ENCODE assay signal across 1 cellular context in the genomic region with DNA sequence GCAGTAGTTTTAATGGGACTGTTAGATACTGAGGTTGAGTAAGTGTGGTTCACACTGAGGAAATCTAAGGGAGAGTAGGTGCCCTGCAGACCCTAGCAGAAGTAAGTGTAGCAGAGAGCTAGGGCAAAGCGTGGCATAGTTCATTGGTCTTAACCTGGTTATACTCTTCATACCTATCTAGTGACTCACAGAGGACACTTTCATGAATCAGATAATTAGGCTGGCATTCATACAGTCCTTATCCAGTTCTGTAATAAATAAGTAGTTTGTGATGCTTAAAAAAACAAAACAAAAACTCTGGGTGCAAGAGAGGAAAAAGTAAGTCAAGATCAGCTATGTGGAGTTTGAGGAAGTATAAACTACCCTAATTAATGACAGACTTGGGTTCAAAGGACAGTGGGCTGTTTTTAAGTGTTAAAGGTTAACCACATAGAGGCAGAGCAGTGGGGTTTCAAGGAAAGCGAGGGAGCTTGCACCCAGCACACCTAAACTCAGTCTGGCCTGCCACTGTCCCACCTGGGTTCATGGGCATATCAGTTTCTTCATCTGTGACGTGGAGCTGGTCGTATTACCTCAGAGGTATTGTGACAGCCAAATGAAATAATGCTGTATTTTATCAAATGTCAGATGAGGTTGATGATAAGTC.
A peak's percentile ranks its signal among the peaks of the same experiment; 100 is the strongest.
TF ChIP-seq lines count a peak whose summit lies in the region.

No MANE protein-coding gene starts in this region.

TF ChIP-seq in HepG2, 621 proteins besides CTCF, POLR2A, EP300 and RAD21 (continued from another document and continues in another):
- TF ChIP-seq ZBTB3 (CRISPR knock-in tag; IDR thresholded peaks at IDR 0.05; ENCODE audit: borderline replicate concordance, low read depth), result 0 out of 2 replicates have a peak, but pooled peaks have one; percentile 21
- peak; percentile 67; the same call in 1 of the 2 replicates for TF ChIP-seq FOSL1 (CRISPR knock-in tag; IDR thresholded peaks at IDR 0.05; ENCODE audit: borderline replicate concordance)
- TF ChIP-seq ZNF792 (CRISPR knock-in tag; IDR thresholded peaks at IDR 0.05), result peak; percentile 74; the same call in 1 of the 2 replicates
- no peak for TF ChIP-seq GABPA (IDR thresholded peaks at IDR 0.05; ENCODE audit: low read depth, low read length)
- TF ChIP-seq GABPA (CRISPR knock-in tag; IDR thresholded peaks at IDR 0.05; ENCODE audit: low read depth), result 0 out of 2 replicates have a peak, but pooled peaks have one; percentile 34
- TF ChIP-seq, protein P1, sequence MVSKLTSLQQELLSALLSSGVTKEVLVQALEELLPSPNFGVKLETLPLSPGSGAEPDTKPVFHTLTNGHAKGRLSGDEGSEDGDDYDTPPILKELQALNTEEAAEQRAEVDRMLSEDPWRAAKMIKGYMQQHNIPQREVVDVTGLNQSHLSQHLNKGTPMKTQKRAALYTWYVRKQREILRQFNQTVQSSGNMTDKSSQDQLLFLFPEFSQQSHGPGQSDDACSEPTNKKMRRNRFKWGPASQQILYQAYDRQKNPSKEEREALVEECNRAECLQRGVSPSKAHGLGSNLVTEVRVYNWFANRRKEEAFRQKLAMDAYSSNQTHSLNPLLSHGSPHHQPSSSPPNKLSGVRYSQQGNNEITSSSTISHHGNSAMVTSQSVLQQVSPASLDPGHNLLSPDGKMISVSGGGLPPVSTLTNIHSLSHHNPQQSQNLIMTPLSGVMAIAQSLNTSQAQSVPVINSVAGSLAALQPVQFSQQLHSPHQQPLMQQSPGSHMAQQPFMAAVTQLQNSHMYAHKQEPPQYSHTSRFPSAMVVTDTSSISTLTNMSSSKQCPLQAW (CRISPR knock-in tag; IDR thresholded peaks at IDR 0.05), result peak; percentile 44; the same call in 1 of the 2 replicates
- TF ChIP-seq, protein P2, sequence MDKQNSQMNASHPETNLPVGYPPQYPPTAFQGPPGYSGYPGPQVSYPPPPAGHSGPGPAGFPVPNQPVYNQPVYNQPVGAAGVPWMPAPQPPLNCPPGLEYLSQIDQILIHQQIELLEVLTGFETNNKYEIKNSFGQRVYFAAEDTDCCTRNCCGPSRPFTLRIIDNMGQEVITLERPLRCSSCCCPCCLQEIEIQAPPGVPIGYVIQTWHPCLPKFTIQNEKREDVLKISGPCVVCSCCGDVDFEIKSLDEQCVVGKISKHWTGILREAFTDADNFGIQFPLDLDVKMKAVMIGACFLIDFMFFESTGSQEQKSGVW (CRISPR knock-in tag; IDR thresholded peaks at IDR 0.05; ENCODE audit: borderline replicate concordance), result no peak
- TF ChIP-seq ZNF644 (CRISPR knock-in tag; IDR thresholded peaks at IDR 0.05; ENCODE audit: low read depth), result 0 out of 2 replicates have a peak, but pooled peaks have one; percentile 33
- peak; percentile 30 for TF ChIP-seq XRCC5 (optimal IDR thresholded peaks at IDR 0.05; ENCODE audit: low read length)
- TF ChIP-seq FOXP4 (CRISPR knock-in tag; IDR thresholded peaks at IDR 0.05), result peak; percentile 62
- peak; percentile 60; the same call in 1 of the 2 replicates for TF ChIP-seq SOX5 (CRISPR knock-in tag; IDR thresholded peaks at IDR 0.05; ENCODE audit: borderline replicate concordance)
- TF ChIP-seq ISL2 (CRISPR knock-in tag; IDR thresholded peaks at IDR 0.05), result 0 out of 2 replicates have a peak, but pooled peaks have one; percentile 39
- TF ChIP-seq, protein P3, sequence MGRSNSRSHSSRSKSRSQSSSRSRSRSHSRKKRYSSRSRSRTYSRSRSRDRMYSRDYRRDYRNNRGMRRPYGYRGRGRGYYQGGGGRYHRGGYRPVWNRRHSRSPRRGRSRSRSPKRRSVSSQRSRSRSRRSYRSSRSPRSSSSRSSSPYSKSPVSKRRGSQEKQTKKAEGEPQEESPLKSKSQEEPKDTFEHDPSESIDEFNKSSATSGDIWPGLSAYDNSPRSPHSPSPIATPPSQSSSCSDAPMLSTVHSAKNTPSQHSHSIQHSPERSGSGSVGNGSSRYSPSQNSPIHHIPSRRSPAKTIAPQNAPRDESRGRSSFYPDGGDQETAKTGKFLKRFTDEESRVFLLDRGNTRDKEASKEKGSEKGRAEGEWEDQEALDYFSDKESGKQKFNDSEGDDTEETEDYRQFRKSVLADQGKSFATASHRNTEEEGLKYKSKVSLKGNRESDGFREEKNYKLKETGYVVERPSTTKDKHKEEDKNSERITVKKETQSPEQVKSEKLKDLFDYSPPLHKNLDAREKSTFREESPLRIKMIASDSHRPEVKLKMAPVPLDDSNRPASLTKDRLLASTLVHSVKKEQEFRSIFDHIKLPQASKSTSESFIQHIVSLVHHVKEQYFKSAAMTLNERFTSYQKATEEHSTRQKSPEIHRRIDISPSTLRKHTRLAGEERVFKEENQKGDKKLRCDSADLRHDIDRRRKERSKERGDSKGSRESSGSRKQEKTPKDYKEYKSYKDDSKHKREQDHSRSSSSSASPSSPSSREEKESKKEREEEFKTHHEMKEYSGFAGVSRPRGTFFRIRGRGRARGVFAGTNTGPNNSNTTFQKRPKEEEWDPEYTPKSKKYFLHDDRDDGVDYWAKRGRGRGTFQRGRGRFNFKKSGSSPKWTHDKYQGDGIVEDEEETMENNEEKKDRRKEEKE (IDR thresholded peaks at IDR 0.05), result no peak
- TF ChIP-seq CSRNP2 (CRISPR knock-in tag; conservative IDR thresholded peaks at IDR 0.05; ENCODE audit: low read depth), result no peak
- TF ChIP-seq CHD2 (IDR thresholded peaks at IDR 0.05; ENCODE audit: low read depth, low read length), result no peak
- no peak for TF ChIP-seq KLF13 (CRISPR knock-in tag; IDR thresholded peaks at IDR 0.05)
- TF ChIP-seq ZFYVE20 (CRISPR knock-in tag; IDR thresholded peaks at IDR 0.05; ENCODE audit: borderline replicate concordance, low read depth), result no peak
- TF ChIP-seq TCF7 (IDR thresholded peaks at IDR 0.05; ENCODE audit: low read depth), result 0 out of 2 replicates have a peak, but pooled peaks have one; percentile 39
- TF ChIP-seq ATF7-NPFF (CRISPR knock-in tag; IDR thresholded peaks at IDR 0.05; ENCODE audit: low read depth), result no peak
- 0 out of 2 replicates have a peak, but pooled peaks have one; percentile 48 for TF ChIP-seq ZNF441 (CRISPR knock-in tag; IDR thresholded peaks at IDR 0.05; ENCODE audit: borderline replicate concordance)
- TF ChIP-seq ZNF614 (CRISPR knock-in tag; IDR thresholded peaks at IDR 0.05; ENCODE audit: borderline replicate concordance), result peak; percentile 47; the same call in 1 of the 2 replicates
- TF ChIP-seq, protein P4, sequence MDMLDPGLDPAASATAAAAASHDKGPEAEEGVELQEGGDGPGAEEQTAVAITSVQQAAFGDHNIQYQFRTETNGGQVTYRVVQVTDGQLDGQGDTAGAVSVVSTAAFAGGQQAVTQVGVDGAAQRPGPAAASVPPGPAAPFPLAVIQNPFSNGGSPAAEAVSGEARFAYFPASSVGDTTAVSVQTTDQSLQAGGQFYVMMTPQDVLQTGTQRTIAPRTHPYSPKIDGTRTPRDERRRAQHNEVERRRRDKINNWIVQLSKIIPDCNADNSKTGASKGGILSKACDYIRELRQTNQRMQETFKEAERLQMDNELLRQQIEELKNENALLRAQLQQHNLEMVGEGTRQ (IDR thresholded peaks at IDR 0.05; ENCODE audit: low read depth, low read length), result no peak
- TF ChIP-seq, protein P4 (CRISPR knock-in tag; IDR thresholded peaks at IDR 0.05; ENCODE audit: borderline replicate concordance), result no peak
- peak; percentile 63 for TF ChIP-seq GATAD2A (CRISPR knock-in tag; IDR thresholded peaks at IDR 0.05)
- 0 out of 2 replicates have a peak, but pooled peaks have one; percentile 21 for TF ChIP-seq ZHX1 (CRISPR knock-in tag; IDR thresholded peaks at IDR 0.05; ENCODE audit: low read depth)
- 0 out of 2 replicates have a peak, but pooled peaks have one; percentile 42 for TF ChIP-seq ZFP36L2 (CRISPR knock-in tag; IDR thresholded peaks at IDR 0.05)
- no peak for TF ChIP-seq TSC22D2 (CRISPR knock-in tag; IDR thresholded peaks at IDR 0.05; ENCODE audit: borderline replicate concordance)
- 0 out of 2 replicates have a peak, but pooled peaks have one; percentile 32 for TF ChIP-seq IKZF5 (CRISPR knock-in tag; IDR thresholded peaks at IDR 0.05)
- TF ChIP-seq ZNF619 (CRISPR knock-in tag; IDR thresholded peaks at IDR 0.05), result no peak
- TF ChIP-seq RXRA (CRISPR knock-in tag; IDR thresholded peaks at IDR 0.05), result peak; percentile 18; the same call in 1 of the 2 replicates
- no peak for TF ChIP-seq SRY (CRISPR knock-in tag; IDR thresholded peaks at IDR 0.05)
- no peak for TF ChIP-seq ZFP41 (CRISPR knock-in tag; IDR thresholded peaks at IDR 0.05; ENCODE audit: borderline replicate concordance)
- TF ChIP-seq NKX3-1 (CRISPR knock-in tag; IDR thresholded peaks at IDR 0.05), result no peak
- TF ChIP-seq EHMT2 (IDR thresholded peaks at IDR 0.05; ENCODE audit: borderline replicate concordance, low read depth, low read length), result no peak
- TF ChIP-seq ARID4A (CRISPR knock-in tag; IDR thresholded peaks at IDR 0.05; ENCODE audit: borderline replicate concordance), result peak; percentile 24; the same call in 1 of the 2 replicates
